Comparison of ENCODE assay signal across 29 cellular contexts in the genomic region with DNA sequence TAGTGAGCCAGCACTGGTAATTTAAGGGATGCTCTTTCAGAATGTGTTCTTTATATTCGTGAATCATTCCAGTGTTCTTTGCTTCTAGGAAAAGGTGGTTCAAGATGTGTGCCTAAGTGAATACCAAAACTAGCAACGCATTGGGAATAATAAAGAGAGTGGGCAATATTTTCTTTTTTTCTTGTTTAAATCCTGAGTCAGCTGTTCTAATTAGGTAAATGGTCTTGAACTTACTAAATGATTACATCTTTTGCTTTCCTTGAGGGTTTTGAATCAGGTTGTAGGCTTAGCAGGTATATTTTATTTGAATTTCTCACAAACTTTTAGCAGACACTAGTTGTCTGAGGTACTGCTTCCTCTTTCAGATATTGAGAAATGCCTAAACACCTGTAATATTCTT. TPM values are rescaled to one million over a fixed set of nuclear protein-coding genes. Genes with fewer than 3 reads are reported as not detected.
"Had no signal": no experiment of that assay in that cellular context is flagged by ENCODE, and none has a peak within 500 bp of the region (broad histone marks: within the 10 kb centered on the region; RNA-seq: fewer than 3 reads in every experiment).

No MANE protein-coding gene starts in this region.

- H3K4me1 Mint-ChIP-seq: naive B cell had no signal

- DNase-seq: effector CD8-positive, alpha-beta T cell; effector memory CD8-positive, alpha-beta T cell; endodermal cell; erythroblast; esophagus squamous epithelium; foreskin fibroblast; foreskin melanocyte; gastrocnemius medialis; glutamatergic neuron; head of caudate nucleus; heart right ventricle; hippocampal formation; left cardiac atrium; left lung; left ventricle myocardium superior; lower lobe of right lung; mesenchymal stem cell; mucosa of descending colon; naive B cell had no signal

- H3K27me3 ChIP-seq: esophagus squamous epithelium, gastrocnemius medialis, heart right ventricle, left lung had no signal

- H3K4me3 ChIP-seq: coronary artery, esophagus squamous epithelium, gastrocnemius medialis, heart right ventricle, left lung, lower lobe of right lung, mucosa of descending colon had no signal

- H3K36me3 ChIP-seq: esophagus squamous epithelium, gastrocnemius medialis, heart right ventricle, left lung, lower lobe of right lung had no signal

- H3K4me3 Mint-ChIP-seq: dendritic cell treated with granulocyte-macrophage colony-stimulating factor and Interleukin-4, amounts not matched to agents 40 ng/mL and 50 ng/mL, for 4 days; effector memory CD8-positive, alpha-beta T cell; endodermal cell; mesothelial cell of epicardium; naive B cell had no signal

- H3K4me1 ChIP-seq: left lung, lower lobe of right lung had no signal

- ATAC-seq: effector memory CD8-positive, alpha-beta T cell; esophagus mucosa; gastrocnemius medialis; heart right ventricle; left cardiac atrium; left lung; left ventricle myocardium superior; lower lobe of right lung; mucosa of descending colon had no signal

- H3K36me3 Mint-ChIP-seq: naive B cell had no signal

- H3K27ac Mint-ChIP-seq: dendritic cell treated with granulocyte-macrophage colony-stimulating factor and Interleukin-4, amounts not matched to agents 40 ng/mL and 50 ng/mL, for 4 days; effector memory CD8-positive, alpha-beta T cell; endodermal cell; mesothelial cell of epicardium; naive B cell had no signal

- FAIRE-seq: colon, endometrium, islet of Langerhans, keratinocyte had no signal

- H3K27ac ChIP-seq: coronary artery, epithelial cell of prostate, esophagus squamous epithelium, gastrocnemius medialis, heart right ventricle, left lung, lower lobe of right lung had no signal

- H3K9me3 ChIP-seq: esophagus squamous epithelium, gastrocnemius medialis, left lung, lower lobe of right lung, mucosa of descending colon had no signal

- H3K9me3 Mint-ChIP-seq: dendritic cell treated with granulocyte-macrophage colony-stimulating factor and Interleukin-4, amounts not matched to agents 40 ng/mL and 50 ng/mL, for 4 days; effector memory CD8-positive, alpha-beta T cell had no signal

RNA-seq across cellular contexts. Expression of gene ENPEP, which starts 29.5 kb away (rescaled TPM):
- total RNA-seq: lung microvascular endothelial cell had no signal
- polyA plus RNA-seq: keratinocyte had no signal
